8 cellular contexts compared by ENCODE assay signal in the genomic region with DNA sequence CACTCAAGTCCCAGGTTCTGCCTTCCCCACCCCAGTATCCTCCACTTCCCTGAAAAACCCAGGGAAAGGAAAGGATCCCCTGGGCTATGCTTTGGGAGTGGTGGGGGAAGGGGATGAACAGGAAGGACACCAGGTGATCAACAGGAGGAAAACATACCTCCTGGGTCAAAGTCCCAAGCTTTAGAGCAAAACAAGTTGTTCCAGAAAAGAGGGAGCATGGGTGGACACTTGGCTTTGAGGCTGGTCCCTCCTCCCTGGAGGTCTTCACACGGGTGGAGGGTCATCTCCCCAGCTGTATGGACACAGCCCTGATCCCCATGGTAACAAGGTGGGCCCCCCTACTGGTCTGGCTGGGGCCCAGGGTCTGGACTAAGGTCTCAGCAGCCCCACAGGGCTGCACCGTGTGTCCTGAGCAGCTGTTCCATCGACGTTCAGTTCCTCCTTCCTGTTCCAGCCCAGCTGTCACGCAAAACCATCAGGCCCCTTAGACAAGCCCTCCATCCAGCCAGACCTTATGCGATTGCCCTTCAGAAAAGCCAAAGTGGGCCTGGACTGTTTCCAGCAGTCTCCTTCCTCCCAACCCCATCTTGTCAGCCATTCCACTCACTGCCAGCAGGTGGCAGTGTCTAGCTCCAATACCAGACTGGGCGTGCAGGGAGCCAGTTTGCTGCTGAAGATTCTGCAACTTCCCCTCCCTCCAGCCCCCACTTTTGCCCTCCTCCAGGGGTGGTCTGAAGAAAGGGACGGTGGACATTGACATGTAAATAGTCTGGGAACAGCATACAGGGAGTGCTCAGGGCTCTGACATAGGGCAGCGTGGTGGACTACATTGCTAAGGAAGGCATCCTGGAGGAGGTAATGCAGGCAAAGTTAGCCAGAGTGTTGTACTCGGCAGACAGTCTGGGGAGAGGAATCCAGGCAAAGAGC. TPM values are rescaled to one million over a fixed set of nuclear protein-coding genes. Genes with fewer than 3 reads are reported as not detected.
DNase-seq lines count a peak whose midpoint lies in the region; ATAC-seq lines count a peak whose summit lies in the region.

No MANE protein-coding gene starts in this region.

- DNase-seq in GDM1 (lab: John Stamatoyannopoulos, UW) (peak; percentile 77), NCI-H226 (peak; percentile 34), cerebellum (ENCODE audit: low spot score) (peak; percentile 48), left lobe of liver (ENCODE audit: low spot score) (peak; percentile 70)
- peak; percentile 43 to 57 for DNase-seq in activated CD4-positive, alpha-beta T cell treated with anti-CD3 and anti-CD28 coated beads for 24 hours (ENCODE audit: low read depth in 2 of 2)
- DNase-seq in stimulated activated CD4-positive, alpha-beta T cell treated with anti-CD3 and anti-CD28 coated beads, Interleukin-4, amount 100 ng/mL, for 24 hours, result peak; percentile 73

- ATAC-seq in HG02623 (IDR thresholded peaks at IDR 0.05; ENCODE audit: unreplicated experiment) (peak; percentile 64), left lobe of liver (peak; percentile 87), HG03097 (IDR thresholded peaks at IDR 0.05; ENCODE audit: low FRiP score, unreplicated experiment) (no peak)

RNA-seq across cellular contexts. Expression of gene PDZK1IP1, which starts 2.9 kb away (rescaled TPM):
- total RNA-seq in cerebellum (not detected), left lobe of liver (1.3 TPM)

RNA-seq across cellular contexts. Expression of gene TAL1, which starts 39.3 kb away (rescaled TPM):
- total RNA-seq in cerebellum (2.7 TPM), left lobe of liver (1.9 TPM)

RNA-seq across cellular contexts. Expression of gene CYP4A22, which starts 55.5 kb away (rescaled TPM):
- total RNA-seq in cerebellum (0.27 TPM), left lobe of liver (69.9 TPM)

Comparison
In these comparisons a context has a peak if more than half of its experiments do, and no peak if none do; other contexts are left out.
1. RNA of gene CYP4A22, which starts 55.5 kb away (total RNA-seq): 69.9 TPM in left lobe of liver (single experiment); 0.27 TPM in cerebellum (single experiment); every median in the first group is over 10 times any median in the second.
2. Peak in every context shown above with its lines, with median percentiles within 50 percentile points of each other: DNase-seq.